8 cellular contexts compared by ENCODE assay signal in the genomic region with DNA sequence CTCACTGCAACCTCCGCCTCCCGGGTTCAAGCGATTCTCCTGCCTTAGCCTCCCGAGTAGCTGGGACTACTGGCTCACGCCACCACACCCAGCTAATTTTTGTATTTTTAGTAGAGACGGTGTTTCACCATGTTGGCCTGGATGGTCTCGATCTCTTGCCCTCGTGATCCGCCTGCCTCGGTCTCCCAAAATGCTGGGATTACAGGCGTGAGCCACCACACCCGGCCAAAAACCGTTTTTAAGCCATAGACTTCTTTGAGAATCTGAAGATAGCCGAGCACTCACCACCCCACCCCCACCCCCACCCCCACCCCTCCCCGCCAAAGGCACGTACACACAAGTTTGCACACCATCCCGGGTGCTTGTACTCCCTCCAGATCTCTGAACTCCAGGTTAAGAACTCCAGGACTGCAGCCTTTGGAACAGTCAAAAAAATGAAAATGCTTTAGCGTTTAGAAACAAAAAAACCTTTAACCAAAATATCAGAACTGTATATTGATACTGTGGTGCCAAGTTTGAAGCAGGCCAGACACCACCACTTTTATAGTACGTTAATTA. TPM values are rescaled to one million over a fixed set of nuclear protein-coding genes. Genes with fewer than 3 reads are reported as not detected.
DNase-seq lines count a peak whose midpoint lies in the region; ATAC-seq and TF ChIP-seq lines count a peak whose summit lies in the region.

No MANE protein-coding gene starts in this region.

- H3K27ac ChIP-seq in PC-9 (no peak overlapping the region), epithelial cell of prostate (peak overlapping the region; percentile 86)

- H3K9me3 ChIP-seq in ES-I3 (ENCODE audit: control insufficient read depth, insufficient read depth, low read length) (no peaks in the 10 kb centered on the region), PC-9 (ENCODE audit: insufficient read depth, low read depth) (no peaks in the 10 kb centered on the region)

- no peaks in the 10 kb centered on the region for H3K27me3 Mint-ChIP-seq in progenitor cell of endocrine pancreas

- peaks cover 4% of the 10 kb centered on the region for H3K36me3 Mint-ChIP-seq in progenitor cell of endocrine pancreas (ENCODE audit: insufficient read depth)

- DNase-seq in PC-9 = no peak
- DNase-seq in epithelial cell of prostate (ENCODE audit: low read depth, low spot score) = no peak
- DNase-seq in progenitor cell of endocrine pancreas (ENCODE audit: low spot score, unreplicated experiment) = no peak
- no peak for DNase-seq in NCI-H2227 (lab: John Stamatoyannopoulos, UW; ENCODE audit: unreplicated experiment)
- DNase-seq in AG08395 (ENCODE audit: low spot score) = no peak

- intact Hi-C loops in PC-9 (cut with micrococcal nuclease; ENCODE audit: unreplicated experiment) = loop anchor here (5.0 kb wide), 1 partner anchor 39 kb away; no protein-coding TSS in a partner anchor

- CTCF ChIA-PET in PC-9 (lab: Charles Lee) = no interaction called here

- H3K36me3 ChIP-seq in ES-I3 (ENCODE audit: insufficient read depth, low read length) (no peaks in the 10 kb centered on the region), PC-9 (ENCODE audit: low read depth) (no peaks in the 10 kb centered on the region)

- H3F3A ChIP-seq in PC-9 (ENCODE audit: insufficient read depth, low read depth) = peaks cover 7% of the 10 kb centered on the region; the same call in 1 of the 2 replicates

- H3K9me3 Mint-ChIP-seq in progenitor cell of endocrine pancreas (ENCODE audit: low read depth) = no peaks in the 10 kb centered on the region

- H3K4me1 ChIP-seq in ES-I3 (ENCODE audit: insufficient read depth, low read length) (peaks cover 9% of the 10 kb centered on the region; the same call in 1 of the 2 replicates), PC-9 (replicated peaks; ENCODE audit: insufficient read depth) (peaks cover 26% of the 10 kb centered on the region)

- BruUV-seq in PC-9 (replicated peaks; lab: Mats Ljungman, UMichigan) = no TSS peak

- POLR2A ChIA-PET in PC-9 (lab: Charles Lee; ENCODE audit: unreplicated experiment) = no interaction called here

- peak overlapping the region; percentile 99 for H3K4me3 Mint-ChIP-seq in progenitor cell of endocrine pancreas (ENCODE audit: low read depth)

- H2AFZ ChIP-seq in PC-9 = no peak overlapping the region

- TF ChIP-seq CTCF in PC-9 (conservative IDR thresholded peaks at IDR 0.05) (no peak), progenitor cell of endocrine pancreas (IDR thresholded peaks at IDR 0.05; ENCODE audit: unreplicated experiment) (no peak)

- peak overlapping the region; percentile 79 for H3K9ac ChIP-seq in ES-I3 (ENCODE audit: low read depth, low read length)

- no peaks in the 10 kb centered on the region for H3K9me2 ChIP-seq in PC-9 (ENCODE audit: insufficient read depth)

- ATAC-seq in HG03139 (IDR thresholded peaks at IDR 0.05; ENCODE audit: unreplicated experiment) (no peak), GM21737 (IDR thresholded peaks at IDR 0.05; ENCODE audit: unreplicated experiment) (no peak)

- no peaks in the 10 kb centered on the region for H3K27me3 ChIP-seq in PC-9 (ENCODE audit: insufficient read depth, low read depth)

- peaks cover 25% of the 10 kb centered on the region for H3K4me1 Mint-ChIP-seq in progenitor cell of endocrine pancreas (ENCODE audit: low read depth)

- H3K4me2 ChIP-seq in PC-9 = peak overlapping the region; percentile 95

- H3K4me3 ChIP-seq in PC-9 = peak overlapping the region; percentile 93

- peaks cover 44% of the 10 kb centered on the region for H4K20me1 ChIP-seq in PC-9 (ENCODE audit: insufficient read depth)

- H3K27ac Mint-ChIP-seq in progenitor cell of endocrine pancreas = peak overlapping the region; percentile 98

- peaks cover 65% of the 10 kb centered on the region for H3K79me2 ChIP-seq in PC-9 (ENCODE audit: low read depth)

RNA-seq across cellular contexts. Expression of a gene that starts 1.5 kb away (rescaled TPM):
- total RNA-seq in PC-9 (2021) = 45.8 and 49.7 TPM in 2 replicates
- 81.4 and 86.3 TPM in 2 replicates for total RNA-seq in progenitor cell of endocrine pancreas

RNA-seq across cellular contexts. Expression of a gene that starts 48.3 kb away (rescaled TPM):
- total RNA-seq in PC-9 (2021) (6.9 and 7.4 TPM in 2 replicates), progenitor cell of endocrine pancreas (1.8 and 2.3 TPM in 2 replicates)

RNA-seq across cellular contexts. Expression of a gene that starts 59.9 kb away (rescaled TPM):
- 13.5 and 17.8 TPM in 2 replicates for total RNA-seq in PC-9 (2021)
- total RNA-seq in progenitor cell of endocrine pancreas = 20.4 and 20.6 TPM in 2 replicates
